In genomic region chr5:151156732-151157402, GRCh38 we compare ENCODE assay signal across 8 cellular contexts. TPM values are rescaled to one million over a fixed set of nuclear protein-coding genes. Genes with fewer than 3 reads are reported as not detected.
DNase-seq lines count a peak whose midpoint lies in the region; ATAC-seq and TF ChIP-seq lines count a peak whose summit lies in the region.

No MANE protein-coding gene starts in this region.

- H3K27me3 ChIP-seq in lung (ENCODE audit: control insufficient read depth, insufficient read depth): no peaks in the 10 kb centered on the region
- H3K27me3 ChIP-seq in upper lobe of left lung: no peaks in the 10 kb centered on the region

- peak overlapping the region; percentile 83 for H3K4me3 ChIP-seq in lung
- H3K4me3 ChIP-seq in upper lobe of left lung: peak overlapping the region; percentile 76 to 83 (median 80)

- peak overlapping the region; percentile 95 for H3K4me3 Mint-ChIP-seq in central memory CD8-positive, alpha-beta T cell

- DNase-seq in activated T-cell treated with anti-CD3 and anti-CD28 coated beads, Interleukin-2, amount 50 U/mL, for 1 hour: peak; percentile 40
- DNase-seq in activated T-cell treated with anti-CD3 and anti-CD28 coated beads for 4 hours (no peak), OCI-M1 (lab: John Stamatoyannopoulos, UW) (peak; percentile 19), lung (ENCODE audit: low spot score) (no peak), upper lobe of left lung (no peak), pons (ENCODE audit: low spot score) (no peak)
- DNase-seq in central memory CD8-positive, alpha-beta T cell (ENCODE audit: low spot score in 2 of 2): no peak

- no peaks in the 10 kb centered on the region for H3K27me3 Mint-ChIP-seq in central memory CD8-positive, alpha-beta T cell

- H3K4me1 Mint-ChIP-seq in central memory CD8-positive, alpha-beta T cell: peaks cover 65% of the 10 kb centered on the region

- no peak for ATAC-seq in central memory CD8-positive, alpha-beta T cell (replicated peaks; ENCODE audit: extremely low read depth, poor library complexity, severe bottlenecking)
- ATAC-seq in lung (ENCODE audit: insufficient read depth, low FRiP score) (no peak), upper lobe of left lung (ENCODE audit: low FRiP score in 2 of 2) (peak; percentile 49 to 52), HG03442 (IDR thresholded peaks at IDR 0.05; ENCODE audit: unreplicated experiment) (no peak)

- no peak for TF ChIP-seq POLR2A in upper lobe of left lung (IDR thresholded peaks at IDR 0.05)

- H3K27ac Mint-ChIP-seq in central memory CD8-positive, alpha-beta T cell (ENCODE audit: low read depth): peak overlapping the region; percentile 94

- H3K4me1 ChIP-seq in lung (ENCODE audit: control insufficient read depth in 2 of 2, insufficient read depth in 2 of 2, low read length in 2 of 2): peaks cover 15 to 17% of the 10 kb centered on the region in 2 donors
- H3K4me1 ChIP-seq in upper lobe of left lung: peaks cover 43 to 56% (median 53%) of the 10 kb centered on the region in 4 donors

- H3K9me3 Mint-ChIP-seq in central memory CD8-positive, alpha-beta T cell: no peaks in the 10 kb centered on the region

- no peak for TF ChIP-seq CTCF in lung (IDR thresholded peaks at IDR 0.05; ENCODE audit: control extremely low read depth, extremely low read depth)
- TF ChIP-seq CTCF in upper lobe of left lung (IDR thresholded peaks at IDR 0.05): peak in 1 of 6 experiments; percentile 23

- no peaks in the 10 kb centered on the region for H3K9me3 ChIP-seq in lung (ENCODE audit: control insufficient read depth in 2 of 2, insufficient read depth in 1 of 2, low read length in 1 of 2)
- H3K9me3 ChIP-seq in upper lobe of left lung: no peaks in the 10 kb centered on the region

- WGBS in lung, 2 donors: 11 to 15% methylated on average over 17 of the region's 17 CpGs
- WGBS in upper lobe of left lung, 2 donors: 19 to 37% methylated on average over 7 to 16 of the region's 17 CpGs

- H3K27ac ChIP-seq in lung (ENCODE audit: low read depth in 1 of 2, low read length in 1 of 2) (peak overlapping the region; percentile 90 to 98), upper lobe of left lung (peak overlapping the region; percentile 79 to 93 (median 88))

- no peak for TF ChIP-seq EP300 in upper lobe of left lung (IDR thresholded peaks at IDR 0.05)

- H3K36me3 Mint-ChIP-seq in central memory CD8-positive, alpha-beta T cell (ENCODE audit: insufficient read depth): peaks cover 21% of the 10 kb centered on the region

- H3K36me3 ChIP-seq in lung (ENCODE audit: control insufficient read depth in 2 of 2, insufficient read depth in 2 of 2, low read length in 2 of 2) (no peaks in the 10 kb centered on the region), upper lobe of left lung (peaks cover 0 to 3% (median 0%) of the 10 kb centered on the region in 4 donors)

RNA-seq across cellular contexts. Expression of gene ANXA6, which starts 0.7 kb away (rescaled TPM):
- total RNA-seq in lung (100 to 1,000 TPM; 168 to 208 TPM), upper lobe of left lung (100 to 1,000 TPM in 1 of 6 donors, 10 to 100 TPM in 5; 68.5 to 176 (median 84.5) TPM)
- polyA plus RNA-seq in lung: 100 to 1,000 TPM in 1 of 2 donors, 10 to 100 TPM in 1; 61.4 to 143 TPM

Comparison
In these comparisons a context has a peak if more than half of its experiments do, and no peak if none do; other contexts are left out.
1. DNase-seq: peak in activated T-cell treated with anti-CD3 and anti-CD28 coated beads, Interleukin-2, amount 50 U/mL, for 1 hour (single experiment) and OCI-M1 (single experiment); none in activated T-cell treated with anti-CD3 and anti-CD28 coated beads for 4 hours (single experiment), central memory CD8-positive, alpha-beta T cell (0 of 2), lung (single experiment), upper lobe of left lung (0 of 2) and pons (single experiment).
2. ATAC-seq: peak in upper lobe of left lung (2 of 2); none in central memory CD8-positive, alpha-beta T cell (single experiment), lung (single experiment) and HG03442 (single experiment).